Comparison of ENCODE assay signal across 8 cellular contexts in the genomic region with DNA sequence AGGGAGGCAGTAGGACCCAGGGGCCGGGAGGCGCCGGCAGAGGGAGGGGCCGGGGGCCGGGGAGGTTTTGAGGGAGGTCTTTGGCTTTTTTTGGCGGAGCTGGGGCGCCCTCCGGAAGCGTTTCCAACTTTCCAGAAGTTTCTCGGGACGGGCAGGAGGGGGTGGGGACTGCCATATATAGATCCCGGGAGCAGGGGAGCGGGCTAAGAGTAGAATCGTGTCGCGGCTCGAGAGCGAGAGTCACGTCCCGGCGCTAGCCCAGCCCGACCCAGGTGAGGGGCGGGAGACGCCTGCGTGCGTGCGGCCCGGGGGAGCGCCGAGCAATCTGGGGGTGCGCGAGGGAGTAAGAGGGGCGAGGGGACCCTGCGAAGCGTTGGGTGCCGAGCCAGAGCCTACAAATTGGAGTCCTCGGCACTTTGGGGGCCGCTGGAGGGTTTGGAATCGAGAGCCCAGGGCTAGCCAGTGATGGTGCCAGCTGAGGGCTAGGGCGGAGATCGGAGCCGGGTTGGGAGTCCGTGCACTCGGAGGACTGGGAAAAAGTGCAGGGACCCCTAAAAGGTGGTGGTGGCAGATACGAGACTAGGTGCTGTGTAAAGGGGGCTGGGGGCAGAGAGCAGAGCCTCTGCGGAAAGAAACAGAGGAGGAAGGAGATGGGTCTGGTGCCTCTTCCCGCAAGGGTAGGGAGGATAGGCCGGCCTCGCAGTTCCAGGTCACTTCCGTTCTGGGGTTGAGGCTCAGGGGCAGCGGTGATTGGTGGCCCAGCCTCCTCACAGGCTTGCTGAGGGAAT. TPM values are rescaled to one million over a fixed set of nuclear protein-coding genes. Genes with fewer than 3 reads are reported as not detected.
DNase-seq lines count a peak whose midpoint lies in the region; ATAC-seq and TF ChIP-seq lines count a peak whose summit lies in the region.

A gene (plus strand): TSS at position 206 of the 788 bp plus-strand sequence. CDS start 4,097 bp downstream, outside the sequence.

- H3K9me3 ChIP-seq in prostate gland (no peaks in the 10 kb centered on the region), aorta (ENCODE audit: control insufficient read depth, low read length) (no peaks in the 10 kb centered on the region)

- peak; percentile 81 for ATAC-seq in left ventricle myocardium superior
- ATAC-seq in aorta (ENCODE audit: low FRiP score): peak; percentile 84

- intact Hi-C loops in left ventricle myocardium superior (cut with micrococcal nuclease): no loop called here
- intact Hi-C loops in prostate gland (cut with DNase I): loop anchor here (5.0 kb wide), 1 partner anchor 250 kb away; no protein-coding TSS in a partner anchor
- intact Hi-C loops in aorta (cut with DNase I): no loop called here

- 1% methylated on average over 51 of the region's 51 CpGs for WGBS in prostate gland
- 0 to 1% methylated on average over 49 to 51 of the region's 51 CpGs for WGBS in aorta, 2 donors

- H3K27me3 ChIP-seq in prostate gland (replicated peaks; ENCODE audit: insufficient read depth) (no peaks in the 10 kb centered on the region), aorta (ENCODE audit: control insufficient read depth in 1 of 2, insufficient read depth in 2 of 2, low read length in 1 of 2) (no peaks in the 10 kb centered on the region)

- H3K27ac ChIP-seq in prostate gland (peak within 1 kb of the TSS; percentile 98 to 99), aorta (ENCODE audit: low read depth in 1 of 2, low read length in 2 of 2) (peak within 1 kb of the TSS; percentile 97 to 98)

- H3K4me3 ChIP-seq in HFF-Myc (replicated peaks; ENCODE audit: low read depth, low read length): peak within 1 kb of the TSS; percentile 77
- H3K4me3 ChIP-seq in prostate gland: peak within 1 kb of the TSS; percentile 84 to 89
- peak within 1 kb of the TSS; percentile 73 for H3K4me3 ChIP-seq in aorta (ENCODE audit: low read length in 2 of 2)

- TF ChIP-seq POLR2A in prostate gland (IDR thresholded peaks at IDR 0.05): peak; percentile 74

- H3K36me3 ChIP-seq in prostate gland: no peaks in the 10 kb centered on the region
- H3K36me3 ChIP-seq in aorta (ENCODE audit: control insufficient read depth in 1 of 2, insufficient read depth in 2 of 2, low read length in 1 of 2): peaks cover 0 to 6% of the 10 kb centered on the region in 2 donors

- DNase-seq in GDM1 (lab: John Stamatoyannopoulos, UW) (peak; percentile 59), HFF-Myc (ENCODE audit: extremely low read depth, low read depth) (no peak), NCI-H1092 (lab: John Stamatoyannopoulos, UW) (peak; percentile 84), T-helper 2 cell (peak in 4 of 5 experiments; percentile 47 to 81 (median 55)), anterior cingulate cortex (lab: John Stamatoyannopoulos, UW) (peak in 52 of 58 donors; percentile 15 to 88 (median 51)), left ventricle myocardium superior (peak; percentile 89), prostate gland (ENCODE audit: low spot score) (peak; percentile 79), aorta (peak; percentile 94 to 95)

- H3K4me1 ChIP-seq in prostate gland (replicated peaks) (peaks cover 35% of the 10 kb centered on the region), aorta (ENCODE audit: control insufficient read depth in 1 of 2, insufficient read depth in 2 of 2, low read length in 2 of 2) (peaks cover 0 to 5% of the 10 kb centered on the region in 2 donors)

- TF ChIP-seq CTCF in HFF-Myc (IDR thresholded peaks at IDR 0.05; ENCODE audit: low read depth, low read length, missing control alignments) (no peak), prostate gland (IDR thresholded peaks at IDR 0.05) (no peak)

RNA-seq across cellular contexts. Expression of the gene that starts here (rescaled TPM):
- total RNA-seq in left ventricle myocardium superior (58.5 TPM), prostate gland (100 to 1,000 TPM; 123 to 189 TPM), aorta (100 to 1,000 TPM; 206 to 256 TPM)
- 100 to 1,000 TPM in 1 of 2 donors, 10 to 100 TPM in 1; 59.4 to 112 TPM for polyA plus RNA-seq in aorta
